3 cellular contexts compared by ENCODE assay signal in the genomic region with DNA sequence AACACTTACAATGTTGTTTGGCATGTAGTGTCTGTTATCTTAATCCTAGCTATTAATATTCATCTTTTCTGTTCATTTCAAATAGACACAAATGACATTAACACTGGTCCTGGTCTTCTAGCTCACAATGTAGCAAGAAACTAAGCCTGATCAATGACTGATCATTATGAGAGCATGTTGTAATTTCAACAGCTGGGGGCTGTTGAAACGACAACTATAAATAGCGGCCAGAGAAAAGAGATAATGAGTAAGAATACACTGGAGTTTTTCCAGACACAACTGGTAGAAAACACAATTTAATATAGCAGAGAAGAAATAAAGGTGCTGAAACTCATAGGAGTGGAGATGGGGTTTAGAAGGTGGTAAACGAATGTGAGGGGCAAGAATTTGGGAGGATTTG.
"Had no signal": no experiment of that assay in that cellular context is flagged by ENCODE, and none has a peak within 500 bp of the region (broad histone marks: within the 10 kb centered on the region; RNA-seq: fewer than 3 reads in every experiment).

No MANE protein-coding gene starts in this region.

- ATAC-seq: GM12878 had no signal

- DNase-seq: GDM1, GF-D8 had no signal

- H3K4me3 ChIP-seq: GM12878 had no signal
